Comparison of ENCODE assay signal across 13 cellular contexts in genomic region chr1:99784143-99784542, GRCh38. TPM values are rescaled to one million over a fixed set of nuclear protein-coding genes. Genes with fewer than 3 reads are reported as not detected.
DNase-seq lines count a peak whose midpoint lies in the region; ATAC-seq and TF ChIP-seq lines count a peak whose summit lies in the region.
"Had no signal": no experiment of that assay in that cellular context is flagged by ENCODE, and none has a peak within 500 bp of the region (broad histone marks: within the 10 kb centered on the region; RNA-seq: fewer than 3 reads in every experiment).

No MANE protein-coding gene starts in this region.

- peak overlapping the region in 2 of 8 donors; percentile 22 to 39 for H3K27ac Mint-ChIP-seq in CD8-positive, alpha-beta memory T cell
- no peak overlapping the region for H3K27ac Mint-ChIP-seq in CD4-positive, alpha-beta T cell

- 68% methylated on average over 1 of the region's 1 CpG for WGBS in esophagus muscularis mucosa

- no peak for DNase-seq in CD8-positive, alpha-beta memory T cell
- DNase-seq in NAMALWA (ENCODE audit: low spot score) (peak; percentile 20), esophagus muscularis mucosa (ENCODE audit: extremely low spot score) (peak; percentile 45), WERI-Rb-1 (no peak), foreskin fibroblast (no peak), osteoblast (ENCODE audit: insufficient read length, low spot score, missing footprints) (no peak)
- DNase-seq in CD4-positive, alpha-beta T cell = no peak
- DNase-seq: activated gamma-delta T cell treated with Interleukin-2 at 50 U/mL for 16 hours, cerebellar nuclear complex, NCI-H2029 treated with DMSO at 0.1 percent for 48 hours, spleen had no signal

- no peak overlapping the region for H2AFZ ChIP-seq in osteoblast (ENCODE audit: low read length)

- TF ChIP-seq POLR2A in esophagus muscularis mucosa (IDR thresholded peaks at IDR 0.05; ENCODE audit: low read depth) = no peak

- peak overlapping the region in 3 of 7 donors; percentile 27 to 63 (median 53) for H3K4me3 Mint-ChIP-seq in CD8-positive, alpha-beta memory T cell
- no peak overlapping the region for H3K4me3 Mint-ChIP-seq in CD4-positive, alpha-beta T cell

- no peak overlapping the region for H3K4me2 ChIP-seq in osteoblast (ENCODE audit: insufficient read depth, low read length)

- H3K9me3 ChIP-seq in CD8-positive, alpha-beta memory T cell (ENCODE audit: low read length) = no peaks in the 10 kb centered on the region
- H3K9me3 ChIP-seq in esophagus muscularis mucosa (no peaks in the 10 kb centered on the region), WERI-Rb-1 (ENCODE audit: severe bottlenecking) (no peaks in the 10 kb centered on the region), osteoblast (ENCODE audit: low read depth, low read length) (no peaks in the 10 kb centered on the region)
- H3K9me3 ChIP-seq in CD4-positive, alpha-beta T cell (ENCODE audit: control insufficient read depth, low read length) = no peaks in the 10 kb centered on the region
- H3K9me3 ChIP-seq: spleen had no signal

- intact Hi-C loops in esophagus muscularis mucosa (cut with DNase I) = no loop called here
- intact Hi-C loops in CD4-positive, alpha-beta T cell (cut with DNase I, micrococcal nuclease) = no loop called here

- peak; percentile 33 for ATAC-seq in GM19395 (IDR thresholded peaks at IDR 0.05; ENCODE audit: unreplicated experiment)
- no peak for ATAC-seq in CD4-positive, alpha-beta T cell (ENCODE audit: poor library complexity)

- POLR2A ChIA-PET in CD8-positive, alpha-beta memory T cell (lab: Charles Lee) = no interaction called here
- POLR2A ChIA-PET in CD4-positive, alpha-beta T cell (lab: Charles Lee) = no interaction called here

- peak overlapping the region; percentile 27 for H3K4me3 ChIP-seq in CD8-positive, alpha-beta memory T cell (ENCODE audit: low read length)
- H3K4me3 ChIP-seq in esophagus muscularis mucosa (no peak overlapping the region), WERI-Rb-1 (ENCODE audit: low read depth, low read length) (no peak overlapping the region), foreskin fibroblast (ENCODE audit: low read depth in 1 of 2, low read length in 2 of 2) (no peak overlapping the region), osteoblast (ENCODE audit: insufficient read depth, low read length) (no peak overlapping the region)
- H3K4me3 ChIP-seq: spleen had no signal

- H3K79me2 ChIP-seq in osteoblast (ENCODE audit: insufficient read depth, low read length) = no peaks in the 10 kb centered on the region

- TF ChIP-seq CTCF in esophagus muscularis mucosa (IDR thresholded peaks at IDR 0.05) (no peak), WERI-Rb-1 (IDR thresholded peaks at IDR 0.05; ENCODE audit: low read depth, low read length) (no peak), foreskin fibroblast (IDR thresholded peaks at IDR 0.05; ENCODE audit: low read depth, low read length) (no peak), osteoblast (IDR thresholded peaks at IDR 0.05; ENCODE audit: extremely low read depth, low read depth, low read length) (no peak)
- no peak for TF ChIP-seq CTCF in CD4-positive, alpha-beta T cell (IDR thresholded peaks at IDR 0.05)

- CTCF ChIA-PET in CD8-positive, alpha-beta memory T cell (lab: Charles Lee) = no interaction called here
- CTCF ChIA-PET in CD4-positive, alpha-beta T cell (lab: Charles Lee) = interaction anchor here (1.0 kb wide), 1 partner anchor 18 kb away, joined by 3 read pairs; the partner anchor contains the start of gene FRRS1

- no peak overlapping the region for H3K27ac ChIP-seq in CD8-positive, alpha-beta memory T cell (ENCODE audit: low read depth, low read length)
- no peak overlapping the region for H3K27ac ChIP-seq in esophagus muscularis mucosa (replicated peaks in 1 of 4)
- no peak overlapping the region for H3K27ac ChIP-seq in CD4-positive, alpha-beta T cell (ENCODE audit: low read depth, low read length)
- no peak overlapping the region for H3K27ac ChIP-seq in WERI-Rb-1
- H3K27ac ChIP-seq in osteoblast (ENCODE audit: low read depth, low read length) = no peak overlapping the region
- H3K27ac ChIP-seq: spleen had no signal

- peaks cover 20 to 30% (median 24%) of the 10 kb centered on the region in 3 donors for H3K4me1 Mint-ChIP-seq in CD8-positive, alpha-beta memory T cell
- H3K4me1 Mint-ChIP-seq in CD4-positive, alpha-beta T cell (ENCODE audit: low read depth) = peaks cover 27% of the 10 kb centered on the region

- H3K27me3 Mint-ChIP-seq in CD8-positive, alpha-beta memory T cell = peaks cover 0 to 5% of the 10 kb centered on the region in 2 donors
- peaks cover 20% of the 10 kb centered on the region for H3K27me3 Mint-ChIP-seq in CD4-positive, alpha-beta T cell

- H3K9me3 Mint-ChIP-seq in CD8-positive, alpha-beta memory T cell = no peaks in the 10 kb centered on the region
- H3K9me3 Mint-ChIP-seq in CD4-positive, alpha-beta T cell = no peaks in the 10 kb centered on the region

- peaks cover 15% of the 10 kb centered on the region for H3K4me1 ChIP-seq in CD8-positive, alpha-beta memory T cell (ENCODE audit: insufficient read depth, low read length)
- H3K4me1 ChIP-seq in esophagus muscularis mucosa (no peaks in the 10 kb centered on the region), osteoblast (ENCODE audit: insufficient read depth, low read length) (no peaks in the 10 kb centered on the region)

- peaks cover 0 to 2% (median 0%) of the 10 kb centered on the region in 3 donors for H3K36me3 Mint-ChIP-seq in CD8-positive, alpha-beta memory T cell
- no peaks in the 10 kb centered on the region for H3K36me3 Mint-ChIP-seq in CD4-positive, alpha-beta T cell (ENCODE audit: low read depth)
- H3K36me3 Mint-ChIP-seq: naive B cell had no signal

- TF ChIP-seq EP300 in esophagus muscularis mucosa (IDR thresholded peaks at IDR 0.05) = no peak

- H4K20me1 ChIP-seq in osteoblast (ENCODE audit: insufficient read depth, low read length) = no peaks in the 10 kb centered on the region

- H3K27me3 ChIP-seq in CD8-positive, alpha-beta memory T cell (ENCODE audit: insufficient read depth, low read length, poor library complexity, severe bottlenecking) = no peaks in the 10 kb centered on the region
- no peaks in the 10 kb centered on the region for H3K27me3 ChIP-seq in esophagus muscularis mucosa
- no peaks in the 10 kb centered on the region for H3K27me3 ChIP-seq in CD4-positive, alpha-beta T cell (ENCODE audit: control insufficient read depth, insufficient read depth, low read length)
- H3K27me3 ChIP-seq in WERI-Rb-1 (ENCODE audit: insufficient read depth, low read depth, severe bottlenecking) = no peaks in the 10 kb centered on the region
- peaks cover 6% of the 10 kb centered on the region for H3K27me3 ChIP-seq in osteoblast (ENCODE audit: insufficient read depth, low read length)

- H3K36me3 ChIP-seq in CD8-positive, alpha-beta memory T cell (ENCODE audit: insufficient read depth, low read length) = no peaks in the 10 kb centered on the region
- no peaks in the 10 kb centered on the region for H3K36me3 ChIP-seq in esophagus muscularis mucosa
- H3K36me3 ChIP-seq in WERI-Rb-1 = no peaks in the 10 kb centered on the region
- no peaks in the 10 kb centered on the region for H3K36me3 ChIP-seq in osteoblast (ENCODE audit: insufficient read depth, low read length)
- H3K36me3 ChIP-seq: spleen had no signal

RNA-seq across cellular contexts. Expression of gene FRRS1, which starts 17.7 kb away (rescaled TPM):
- 1 to 10 TPM; 1.6 to 2.0 TPM for total RNA-seq in CD8-positive, alpha-beta memory T cell
- polyA plus RNA-seq in CD8-positive, alpha-beta memory T cell = not detected
- total RNA-seq in esophagus muscularis mucosa = 1 to 10 TPM; 3.0 to 5.0 (median 3.2) TPM
- total RNA-seq in CD4-positive, alpha-beta T cell = 1 to 10 TPM in 1 of 2 experiments, under 1 TPM in 1; 0.33 to 1.1 TPM
- 23.2 and 28.9 TPM in 2 replicates for total RNA-seq in osteoblast

Comparison
In these comparisons a context has a peak if more than half of its experiments do, and no peak if none do; other contexts are left out.
1. DNase-seq: peak in NAMALWA (single experiment) and esophagus muscularis mucosa (single experiment); none in CD8-positive, alpha-beta memory T cell (0 of 5), CD4-positive, alpha-beta T cell (0 of 10), WERI-Rb-1 (single experiment), foreskin fibroblast (0 of 2) and osteoblast (single experiment).